Comparison of ENCODE assay signal across 10 cellular contexts in genomic region chr16:48367443-48368049, GRCh38. TPM values are rescaled to one million over a fixed set of nuclear protein-coding genes. Genes with fewer than 3 reads are reported as not detected.
A peak's percentile ranks its signal among the peaks of the same experiment; 100 is the strongest.
DNase-seq lines count a peak whose midpoint lies in the region; ATAC-seq, FAIRE-seq and TF ChIP-seq lines count a peak whose summit lies in the region.
"Had no signal": no experiment of that assay in that cellular context is flagged by ENCODE, and none has a peak within 500 bp of the region (broad histone marks: within the 10 kb centered on the region; RNA-seq: fewer than 3 reads in every experiment).

No MANE protein-coding gene starts in this region.

- H3K4me3 ChIP-seq in HepG2 (replicated peaks in 1 of 3; ENCODE audit: insufficient read depth in 1 of 3, low read depth in 2 of 3, low read length in 3 of 3) (no peak overlapping the region), right lobe of liver (no peak overlapping the region), tibial nerve (no peak overlapping the region)

- no peak overlapping the region for H3K9ac ChIP-seq in HepG2 (ENCODE audit: insufficient read depth, low read depth, low read length)

- H3K27me3 Mint-ChIP-seq in T-helper 17 cell = no peaks in the 10 kb centered on the region

- POLR2A ChIA-PET in HepG2 (lab: Yijun Ruan, JAX) = interaction anchor here (1.3 to 3.0 kb wide), 2 partner anchors 54 to 256 kb away, joined by 4 to 20 read pairs; no protein-coding TSS in a partner anchor

- peaks cover 30% of the 10 kb centered on the region for H4K20me1 ChIP-seq in HepG2 (ENCODE audit: insufficient read depth, low read length)

- H3K36me3 ChIP-seq in HepG2 (replicated peaks in 1 of 2; ENCODE audit: control insufficient read depth in 1 of 2, insufficient read depth in 2 of 2, low read length in 2 of 2) (no peaks in the 10 kb centered on the region), right lobe of liver (no peaks in the 10 kb centered on the region), tibial nerve (no peaks in the 10 kb centered on the region)
- H3K36me3 ChIP-seq: uterus had no signal

- H3K4me1 ChIP-seq in HepG2 (ENCODE audit: insufficient read depth, low read length) (peaks cover 45% of the 10 kb centered on the region), right lobe of liver (peaks cover 0 to 37% (median 9%) of the 10 kb centered on the region in 4 donors), foreskin keratinocyte (peaks cover 34% of the 10 kb centered on the region), tibial nerve (peaks cover 0 to 72% (median 38%) of the 10 kb centered on the region in 4 donors)

- intact Hi-C loops in HepG2 (cut with micrococcal nuclease; ENCODE audit: unreplicated experiment) (loop anchor here (5.0 kb wide), 1 partner anchor 255 kb away; no protein-coding TSS in a partner anchor), right lobe of liver (cut with DNase I) (no loop called here)

- TF ChIP-seq POLR2A in HepG2 (IDR thresholded peaks at IDR 0.05; ENCODE audit: insufficient read depth in 1 of 2, low read depth in 2 of 2, low read length in 2 of 2) = no peak
- TF ChIP-seq POLR2A in right lobe of liver (IDR thresholded peaks at IDR 0.05) = no peak
- no peak for TF ChIP-seq POLR2A in tibial nerve (IDR thresholded peaks at IDR 0.05)

- H3K4me1 Mint-ChIP-seq in T-helper 17 cell = peaks cover 31% of the 10 kb centered on the region

- no peak overlapping the region for H2AFZ ChIP-seq in HepG2 (ENCODE audit: low read length)

- H3K79me2 ChIP-seq in HepG2 (ENCODE audit: insufficient read depth, low read length) = peaks cover 96% of the 10 kb centered on the region

- TF ChIP-seq CTCF in HepG2 (CRISPR knock-in tag; IDR thresholded peaks at IDR 0.05) (no peak), right lobe of liver (IDR thresholded peaks at IDR 0.05) (no peak), foreskin keratinocyte (conservative IDR thresholded peaks at IDR 0.05) (no peak), tibial nerve (IDR thresholded peaks at IDR 0.05) (no peak)

- TF ChIP-seq EP300 in HepG2 (IDR thresholded peaks at IDR 0.05; ENCODE audit: low read depth in 2 of 2, low read length in 2 of 2) = no peak
- no peak for TF ChIP-seq EP300 in HepG2 (CRISPR knock-in tag; IDR thresholded peaks at IDR 0.05; ENCODE audit: borderline replicate concordance)
- no peak for TF ChIP-seq EP300 in tibial nerve (IDR thresholded peaks at IDR 0.05)

- CTCF ChIA-PET in HepG2 (lab: Yijun Ruan, JAX; ENCODE audit: low intra/inter-chr PET ratio, low total read pairs) = no interaction called here

- no peak overlapping the region for H3K4me3 Mint-ChIP-seq in T-helper 17 cell

- 85% methylated on average over 2 of the region's 2 CpGs for WGBS in HepG2 (ENCODE audit: low lambda C conversion rate)
- WGBS in right lobe of liver (ENCODE audit: insufficient coverage, low coverage, low lambda C conversion rate, missing lambda C conversion rate) = 52% methylated on average over 2 of the region's 2 CpGs
- WGBS in tibial nerve, 2 donors = 45 to 58% methylated on average over 2 of the region's 2 CpGs

- no TSS peak for BruUV-seq in HepG2 (replicated peaks; lab: Mats Ljungman, UMichigan)

- no peak for TF ChIP-seq RAD21 in HepG2 (CRISPR knock-in tag; IDR thresholded peaks at IDR 0.05)

- FAIRE-seq in HepG2 (lab: Jason Lieb, UNC) = no peak

- in situ Hi-C loops in HepG2 (cut with HindIII; ENCODE audit: extremely low pct_ligation_motif_present, low pct_unique_long_range_greater_than_20kb) = no loop called here

- H3K27ac ChIP-seq in HepG2 (ENCODE audit: extremely low read length, insufficient read depth, low read length) (peak overlapping the region; percentile 81), right lobe of liver (peak overlapping the region in 1 of 3 donors; percentile 91), foreskin keratinocyte (peak overlapping the region; percentile 94), tibial nerve (peak overlapping the region in 1 of 4 donors; percentile 92)

- H3K27me3 ChIP-seq in HepG2 (ENCODE audit: control insufficient read depth in 1 of 2, insufficient read depth in 2 of 2, low read length in 2 of 2) = no peaks in the 10 kb centered on the region; a peak in 1 of 5 replicates
- no peaks in the 10 kb centered on the region for H3K27me3 ChIP-seq in right lobe of liver
- H3K27me3 ChIP-seq in foreskin keratinocyte = no peaks in the 10 kb centered on the region
- no peaks in the 10 kb centered on the region for H3K27me3 ChIP-seq in tibial nerve
- H3K27me3 ChIP-seq: uterus had no signal

- H3K9me3 ChIP-seq in HepG2 (ENCODE audit: low read length) (no peaks in the 10 kb centered on the region), right lobe of liver (no peaks in the 10 kb centered on the region), T-helper 17 cell (ENCODE audit: control insufficient read depth, low read length, poor library complexity, severe bottlenecking) (no peaks in the 10 kb centered on the region), tibial nerve (no peaks in the 10 kb centered on the region)
- H3K9me3 ChIP-seq: uterus had no signal

- ATAC-seq in HepG2 = no peak
- ATAC-seq in right lobe of liver = no peak
- ATAC-seq in T-helper 17 cell = no peak
- no peak for ATAC-seq in foreskin keratinocyte
- no peak for ATAC-seq in GM18867 (IDR thresholded peaks at IDR 0.05; ENCODE audit: unreplicated experiment)
- no peak for ATAC-seq in GM21515 (IDR thresholded peaks at IDR 0.05; ENCODE audit: unreplicated experiment)

- H3K27ac Mint-ChIP-seq in T-helper 17 cell = peak overlapping the region; percentile 95

- H3K4me2 ChIP-seq in HepG2 (ENCODE audit: low read depth, low read length) = no peak overlapping the region

- H3K36me3 Mint-ChIP-seq in T-helper 17 cell (ENCODE audit: low read depth) = no peaks in the 10 kb centered on the region

- DNase-seq in HepG2 (ENCODE audit: low spot score) (no peak), right lobe of liver (no peak), T-helper 17 cell (no peak), foreskin keratinocyte (no peak), tibial nerve (ENCODE audit: low spot score in 2 of 2) (no peak)
- no peak for DNase-seq in NK-92 treated with Interleukin-12 subunit alpha and Interleukin-12 subunit beta, amount 100 ng/mL, for 24 hours (lab: John Stamatoyannopoulos, UW)
- DNase-seq: foreskin melanocyte, uterus had no signal

TF ChIP-seq in HepG2, 621 proteins besides CTCF, POLR2A, EP300 and RAD21:
- peak; percentile 27; the same call in 1 of the 2 replicates for TF ChIP-seq NFE2L2 (IDR thresholded peaks at IDR 0.05; ENCODE audit: low read length)
- TF ChIP-seq, protein P1, sequence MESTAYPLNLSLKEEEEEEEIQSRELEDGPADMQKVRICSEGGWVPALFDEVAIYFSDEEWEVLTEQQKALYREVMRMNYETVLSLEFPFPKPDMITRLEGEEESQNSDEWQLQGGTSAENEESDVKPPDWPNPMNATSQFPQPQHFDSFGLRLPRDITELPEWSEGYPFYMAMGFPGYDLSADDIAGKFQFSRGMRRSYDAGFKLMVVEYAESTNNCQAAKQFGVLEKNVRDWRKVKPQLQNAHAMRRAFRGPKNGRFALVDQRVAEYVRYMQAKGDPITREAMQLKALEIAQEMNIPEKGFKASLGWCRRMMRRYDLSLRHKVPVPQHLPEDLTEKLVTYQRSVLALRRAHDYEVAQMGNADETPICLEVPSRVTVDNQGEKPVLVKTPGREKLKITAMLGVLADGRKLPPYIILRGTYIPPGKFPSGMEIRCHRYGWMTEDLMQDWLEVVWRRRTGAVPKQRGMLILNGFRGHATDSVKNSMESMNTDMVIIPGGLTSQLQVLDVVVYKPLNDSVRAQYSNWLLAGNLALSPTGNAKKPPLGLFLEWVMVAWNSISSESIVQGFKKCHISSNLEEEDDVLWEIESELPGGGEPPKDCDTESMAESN (CRISPR knock-in tag; conservative IDR thresholded peaks at IDR 0.05) = 0 out of 2 replicates have a peak, but pooled peaks have one; percentile 27
- no peak for TF ChIP-seq NRL (CRISPR knock-in tag; IDR thresholded peaks at IDR 0.05; ENCODE audit: borderline replicate concordance)
- TF ChIP-seq MAFF (IDR thresholded peaks at IDR 0.05; ENCODE audit: low read depth, low read length) = peak; percentile 99
- TF ChIP-seq MAFK (conservative IDR thresholded peaks at IDR 0.05 in 1 of 2, IDR thresholded peaks at IDR 0.05 in 1 of 2; ENCODE audit: low read length in 2 of 2) = peak; percentile 98 to 99

RNA-seq across cellular contexts. Expression of gene SIAH1, which starts 17.7 kb away (rescaled TPM):
- total RNA-seq in HepG2 (2016; rRNA removed; fragmentation: Illumina TruSeq; extraction: Trizol) = 27.9 and 28.6 TPM in 2 replicates
- 12.9 and 14.7 TPM in 2 replicates for total RNA-seq in HepG2 (2016; cell fraction: cytosol; rRNA removed; fragmentation: Illumina TruSeq; extraction: Trizol; ENCODE audit: low read depth)
- 27.3 TPM in 2 replicates for total RNA-seq in HepG2 (2016; cell fraction: insoluble cytoplasmic fraction; rRNA removed; fragmentation: Illumina TruSeq; extraction: Trizol)
- 34.8 and 35.5 TPM in 2 replicates for total RNA-seq in HepG2 (2016; cell fraction: membrane; rRNA removed; fragmentation: Illumina TruSeq; extraction: Trizol)
- total RNA-seq in HepG2 (2016; cell fraction: nucleus; rRNA removed; fragmentation: Illumina TruSeq; extraction: Trizol) = 31.3 and 31.4 TPM in 2 replicates
- 15.4 and 16.0 TPM in 2 replicates for polyA plus RNA-seq in HepG2 (2011; rRNA removed)
- 12.9 and 14.9 TPM in 2 replicates for polyA plus RNA-seq in HepG2 (2011; cell fraction: cytosol; rRNA removed)
- 15.0 and 21.0 TPM in 2 replicates for polyA plus RNA-seq in HepG2 (2011; cell fraction: nucleus; rRNA removed)
- polyA plus RNA-seq in HepG2 (2012) = 22.2 and 25.1 TPM in 2 replicates
- polyA plus RNA-seq in HepG2 (2016; cell fraction: cytosol; fragmentation: Illumina TruSeq; extraction: Trizol; ENCODE audit: low read depth) = 7.5 TPM in 2 replicates
- polyA plus RNA-seq in HepG2 (2016; cell fraction: insoluble cytoplasmic fraction; fragmentation: Illumina TruSeq; extraction: Trizol; ENCODE audit: low read depth) = 29.2 and 30.6 TPM in 2 replicates
- 18.6 and 19.2 TPM in 2 replicates for polyA plus RNA-seq in HepG2 (2016; cell fraction: membrane; fragmentation: Illumina TruSeq; extraction: Trizol; ENCODE audit: low read depth)
- 36.1 and 41.1 TPM in 2 replicates for polyA plus RNA-seq in HepG2 (2016; cell fraction: nucleus; fragmentation: Illumina TruSeq; extraction: Trizol; ENCODE audit: insufficient read depth, low read depth)
- polyA minus RNA-seq in HepG2 (2011; rRNA and poly(A)+ RNA removed; ENCODE audit: low replicate concordance) = 34.2 and 46.5 TPM in 2 replicates
- polyA minus RNA-seq in HepG2 (2011; cell fraction: cytosol; rRNA and poly(A)+ RNA removed) = 16.2 and 16.6 TPM in 2 replicates
- 47.6 and 57.8 TPM in 2 replicates for polyA minus RNA-seq in HepG2 (2011; cell fraction: nucleus; rRNA and poly(A)+ RNA removed)
- 10 to 100 TPM in 5 of 6 experiments, 1 to 10 TPM in 1; 8.1 to 14.0 (median 11.5) TPM for total RNA-seq in right lobe of liver
- total RNA-seq in T-helper 17 cell = 10 to 100 TPM; 36.4 to 41.2 TPM
- total RNA-seq in foreskin keratinocyte = 16.8 and 18.4 TPM in 2 replicates
- 8.6 and 9.0 TPM in 2 replicates for polyA plus RNA-seq in foreskin keratinocyte
- total RNA-seq in tibial nerve = 10 to 100 TPM; 26.1 to 44.3 (median 40.1) TPM
